ENCODE assay signal across 8 cellular contexts in genomic region chr17:7835818-7836595, GRCh38. TPM values are rescaled to one million over a fixed set of nuclear protein-coding genes. Genes with fewer than 3 reads are reported as not detected.
DNase-seq lines count a peak whose midpoint lies in the region; ATAC-seq and TF ChIP-seq lines count a peak whose summit lies in the region.

No MANE protein-coding gene starts in this region.

- H3K4me3 ChIP-seq in DND-41 (ENCODE audit: low read depth in 1 of 2, low read length in 2 of 2) (peak overlapping the region; percentile 22 to 64), esophagus muscularis mucosa (peak overlapping the region; percentile 62 to 94 (median 80)), muscle layer of duodenum (ENCODE audit: low read depth in 1 of 2, low read length in 2 of 2) (peak overlapping the region; percentile 80 to 91), vagina (peak overlapping the region; percentile 70 to 95)

- H3K27me3 ChIP-seq in DND-41 (ENCODE audit: insufficient read depth, low read length, poor library complexity) (peaks cover 40% of the 10 kb centered on the region), esophagus muscularis mucosa (no peaks in the 10 kb centered on the region), muscle layer of duodenum (ENCODE audit: low read depth, low read length) (no peaks in the 10 kb centered on the region), vagina (no peaks in the 10 kb centered on the region)

- intact Hi-C loops in esophagus muscularis mucosa (cut with DNase I) (loop anchor here (2.0 kb wide), 1 partner anchor 49 kb away; no protein-coding TSS in a partner anchor), vagina (cut with DNase I) (loop anchor here (5.0 kb wide), 1 partner anchor 209 kb away; the partner anchor contains the start of gene SAT2)

- no peaks in the 10 kb centered on the region for H3K9me3 ChIP-seq in DND-41 (ENCODE audit: insufficient read depth, low read length, severe bottlenecking)
- H3K9me3 ChIP-seq in esophagus muscularis mucosa = no peaks in the 10 kb centered on the region
- H3K9me3 ChIP-seq in muscle layer of duodenum (ENCODE audit: control insufficient read depth in 1 of 2, low read length in 2 of 2) = no peaks in the 10 kb centered on the region
- no peaks in the 10 kb centered on the region for H3K9me3 ChIP-seq in vagina

- peak; percentile 50 for DNase-seq in DND-41
- peak; percentile 83 for DNase-seq in M059J (ENCODE audit: low read depth)
- DNase-seq in activated CD4-positive, alpha-beta T cell treated with anti-CD3 and anti-CD28 coated beads, Interleukin-2, amount 50 U/mL, for 1 hour = peak; percentile 49
- peak; percentile 96 for DNase-seq in esophagus muscularis mucosa (ENCODE audit: extremely low spot score)
- DNase-seq in vagina (ENCODE audit: extremely low spot score in 2 of 2) = no peak
- DNase-seq in islet precursor cell = no peak

- peak overlapping the region; percentile 54 for H3K9ac ChIP-seq in DND-41 (ENCODE audit: low read depth, low read length)

- H3K36me3 ChIP-seq in DND-41 (ENCODE audit: insufficient read depth, low read length) = no peaks in the 10 kb centered on the region
- peaks cover 0 to 10% (median 5%) of the 10 kb centered on the region in 4 donors for H3K36me3 ChIP-seq in esophagus muscularis mucosa
- peaks cover 0 to 8% of the 10 kb centered on the region in 2 donors for H3K36me3 ChIP-seq in muscle layer of duodenum (ENCODE audit: control insufficient read depth in 1 of 2, insufficient read depth in 2 of 2, low read length in 2 of 2)
- no peaks in the 10 kb centered on the region for H3K36me3 ChIP-seq in vagina

- WGBS in esophagus muscularis mucosa = 1% methylated on average over 33 of the region's 61 CpGs

- H4K20me1 ChIP-seq in DND-41 (ENCODE audit: insufficient read depth, low read length) = peaks cover 17% of the 10 kb centered on the region

- H3K79me2 ChIP-seq in DND-41 (ENCODE audit: insufficient read depth, low read length) = no peaks in the 10 kb centered on the region

- peak overlapping the region; percentile 90 for H3K4me2 ChIP-seq in DND-41 (ENCODE audit: insufficient read depth, low read length)

- TF ChIP-seq CTCF in DND-41 (IDR thresholded peaks at IDR 0.05; ENCODE audit: borderline replicate concordance, extremely low read depth, low read length, poor library complexity, severe bottlenecking) (no peak), esophagus muscularis mucosa (IDR thresholded peaks at IDR 0.05) (no peak), vagina (IDR thresholded peaks at IDR 0.05) (no peak)

- no peak for TF ChIP-seq POLR2A in esophagus muscularis mucosa (IDR thresholded peaks at IDR 0.05; ENCODE audit: low read depth)
- TF ChIP-seq POLR2A in vagina (IDR thresholded peaks at IDR 0.05) = peak in 1 of 2 donors; percentile 5

- H2AFZ ChIP-seq in DND-41 (ENCODE audit: low read depth, low read length) = peak overlapping the region; percentile 63

- H3K4me1 ChIP-seq in DND-41 (ENCODE audit: insufficient read depth, low read length) (peaks cover 66% of the 10 kb centered on the region), esophagus muscularis mucosa (peaks cover 47 to 64% (median 61%) of the 10 kb centered on the region in 4 donors), muscle layer of duodenum (ENCODE audit: control insufficient read depth in 1 of 2, insufficient read depth in 2 of 2, low read length in 2 of 2) (peaks cover 35 to 50% of the 10 kb centered on the region in 2 donors), vagina (peaks cover 54% of the 10 kb centered on the region)

- H3K27ac ChIP-seq in DND-41 (ENCODE audit: low read length) (peak overlapping the region; percentile 44), esophagus muscularis mucosa (replicated peaks in 1 of 4) (peak overlapping the region; percentile 97 to 98 (median 98)), muscle layer of duodenum (ENCODE audit: low read length) (peak overlapping the region; percentile 96), vagina (peak overlapping the region; percentile 99)

- TF ChIP-seq EP300 in esophagus muscularis mucosa (IDR thresholded peaks at IDR 0.05) = no peak

- no peak for ATAC-seq in DND-41 (ENCODE audit: insufficient read depth, low read depth)
- peak; percentile 31 for ATAC-seq in GM21381 (IDR thresholded peaks at IDR 0.05; ENCODE audit: unreplicated experiment)

RNA-seq across cellular contexts. Expression of gene KDM6B, which starts 2.0 kb away (rescaled TPM):
- 0.59 and 3.2 TPM in 2 replicates for total RNA-seq in M059J (2014; rRNA removed; shearing (Covaris generic))
- total RNA-seq in esophagus muscularis mucosa = 100 to 1,000 TPM in 1 of 4 donors, 10 to 100 TPM in 3; 10.8 to 101 (median 15.1) TPM
- total RNA-seq in vagina = 12.5 TPM

RNA-seq across cellular contexts. Expression of gene TMEM88, which starts 18.9 kb away (rescaled TPM):
- 0.49 TPM in 1 of 2 replicates, not detected in the other for total RNA-seq in M059J (2014; rRNA removed; shearing (Covaris generic))
- total RNA-seq in esophagus muscularis mucosa (10 to 100 TPM; 13.3 to 45.9 (median 42.5) TPM), vagina (26.3 TPM)

RNA-seq across cellular contexts. Expression of gene NAA38, which starts 21.4 kb away (rescaled TPM):
- total RNA-seq in M059J (2014; rRNA removed; shearing (Covaris generic)) = 49.4 and 68.2 TPM in 2 replicates
- 100 to 1,000 TPM in 2 of 4 donors, 10 to 100 TPM in 2; 61.4 to 110 (median 102) TPM for total RNA-seq in esophagus muscularis mucosa
- total RNA-seq in vagina = 83.5 TPM

RNA-seq across cellular contexts. Expression of gene CYB5D1, which starts 21.8 kb away (rescaled TPM):
- total RNA-seq in M059J (2014; rRNA removed; shearing (Covaris generic)) = 6.6 and 14.2 TPM in 2 replicates
- 10 to 100 TPM; 11.6 to 14.9 (median 12.0) TPM for total RNA-seq in esophagus muscularis mucosa
- 4.4 TPM for total RNA-seq in vagina

RNA-seq across cellular contexts. Expression of gene CHD3, which starts 52.6 kb away (rescaled TPM):
- 15.6 and 31.3 TPM in 2 replicates for total RNA-seq in M059J (2014; rRNA removed; shearing (Covaris generic))
- 100 to 1,000 TPM in 3 of 4 donors, 10 to 100 TPM in 1; 82.7 to 139 (median 111) TPM for total RNA-seq in esophagus muscularis mucosa
- 128 TPM for total RNA-seq in vagina

Comparison
In these comparisons a context has a peak if more than half of its experiments do, and no peak if none do; other contexts are left out.
1. DNase-seq: peak in DND-41 (single experiment), M059J (single experiment), activated CD4-positive, alpha-beta T cell treated with anti-CD3 and anti-CD28 coated beads, Interleukin-2, amount 50 U/mL, for 1 hour (single experiment) and esophagus muscularis mucosa (single experiment); none in vagina (0 of 2) and islet precursor cell (single experiment).
2. H3K27ac ChIP-seq: peak in every context shown above with its lines; median percentile 99 in vagina; 98 in esophagus muscularis mucosa; 96 in muscle layer of duodenum; 44 in DND-41.
3. Peak in every context shown above with its lines, with median percentiles within 50 percentile points of each other: H3K4me3 ChIP-seq.